In genomic region chr2:208265807-208266640, GRCh38 we compare ENCODE assay signal across 1 cellular context.
TF ChIP-seq lines count a peak whose summit lies in the region.

A gene with protein sequence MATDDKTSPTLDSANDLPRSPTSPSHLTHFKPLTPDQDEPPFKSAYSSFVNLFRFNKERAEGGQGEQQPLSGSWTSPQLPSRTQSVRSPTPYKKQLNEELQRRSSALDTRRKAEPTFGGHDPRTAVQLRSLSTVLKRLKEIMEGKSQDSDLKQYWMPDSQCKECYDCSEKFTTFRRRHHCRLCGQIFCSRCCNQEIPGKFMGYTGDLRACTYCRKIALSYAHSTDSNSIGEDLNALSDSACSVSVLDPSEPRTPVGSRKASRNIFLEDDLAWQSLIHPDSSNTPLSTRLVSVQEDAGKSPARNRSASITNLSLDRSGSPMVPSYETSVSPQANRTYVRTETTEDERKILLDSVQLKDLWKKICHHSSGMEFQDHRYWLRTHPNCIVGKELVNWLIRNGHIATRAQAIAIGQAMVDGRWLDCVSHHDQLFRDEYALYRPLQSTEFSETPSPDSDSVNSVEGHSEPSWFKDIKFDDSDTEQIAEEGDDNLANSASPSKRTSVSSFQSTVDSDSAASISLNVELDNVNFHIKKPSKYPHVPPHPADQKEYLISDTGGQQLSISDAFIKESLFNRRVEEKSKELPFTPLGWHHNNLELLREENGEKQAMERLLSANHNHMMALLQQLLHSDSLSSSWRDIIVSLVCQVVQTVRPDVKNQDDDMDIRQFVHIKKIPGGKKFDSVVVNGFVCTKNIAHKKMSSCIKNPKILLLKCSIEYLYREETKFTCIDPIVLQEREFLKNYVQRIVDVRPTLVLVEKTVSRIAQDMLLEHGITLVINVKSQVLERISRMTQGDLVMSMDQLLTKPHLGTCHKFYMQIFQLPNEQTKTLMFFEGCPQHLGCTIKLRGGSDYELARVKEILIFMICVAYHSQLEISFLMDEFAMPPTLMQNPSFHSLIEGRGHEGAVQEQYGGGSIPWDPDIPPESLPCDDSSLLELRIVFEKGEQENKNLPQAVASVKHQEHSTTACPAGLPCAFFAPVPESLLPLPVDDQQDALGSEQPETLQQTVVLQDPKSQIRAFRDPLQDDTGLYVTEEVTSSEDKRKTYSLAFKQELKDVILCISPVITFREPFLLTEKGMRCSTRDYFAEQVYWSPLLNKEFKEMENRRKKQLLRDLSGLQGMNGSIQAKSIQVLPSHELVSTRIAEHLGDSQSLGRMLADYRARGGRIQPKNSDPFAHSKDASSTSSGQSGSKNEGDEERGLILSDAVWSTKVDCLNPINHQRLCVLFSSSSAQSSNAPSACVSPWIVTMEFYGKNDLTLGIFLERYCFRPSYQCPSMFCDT (N-terminal part only) (plus strand): TSS chr2:208266255. CDS start chr2:208271520, 5,265 bp downstream.

TF ChIP-seq in HepG2, 621 proteins besides CTCF, POLR2A, EP300 and RAD21 (continued from another document and continues in another):
- TF ChIP-seq AFF4 (CRISPR knock-in tag; IDR thresholded peaks at IDR 0.05) (no peak; the same call in 1 of the 2 replicates), ATF7-NPFF (CRISPR knock-in tag; IDR thresholded peaks at IDR 0.05; ENCODE audit: low read depth) (peak; percentile 57; the same call in 1 of the 2 replicates), ZNF607 (CRISPR knock-in tag; IDR thresholded peaks at IDR 0.05; ENCODE audit: borderline replicate concordance) (peak; percentile 84), TOPORS (CRISPR knock-in tag; IDR thresholded peaks at IDR 0.05) (peak; percentile 86; the same call in 1 of the 2 replicates), ZFP90 (CRISPR knock-in tag; IDR thresholded peaks at IDR 0.05; ENCODE audit: borderline replicate concordance) (no peak; the same call in none of the 2 replicates), ZNF770 (CRISPR knock-in tag; IDR thresholded peaks at IDR 0.05) (peak; percentile 89), ZBTB42 (CRISPR knock-in tag; IDR thresholded peaks at IDR 0.05) (0 out of 2 replicates have a peak, but pooled peaks have one; percentile 24), SSRP1 (CRISPR knock-in tag; IDR thresholded peaks at IDR 0.05) (peak; percentile 81; the same call in 1 of the 2 replicates), KDM6A (CRISPR knock-in tag; IDR thresholded peaks at IDR 0.05; ENCODE audit: low read depth) (no peak), ZNF652 (CRISPR knock-in tag; IDR thresholded peaks at IDR 0.05; ENCODE audit: borderline replicate concordance, low read depth) (peak; percentile 73; the same call in 1 of the 2 replicates), ZNF672 (CRISPR knock-in tag; IDR thresholded peaks at IDR 0.05) (peak; percentile 68; the same call in 1 of the 2 replicates), NR2F6 (IDR thresholded peaks at IDR 0.05) (peak; percentile 88), NR2F6 (CRISPR knock-in tag; IDR thresholded peaks at IDR 0.05) (peak; percentile 97), SATB2 (CRISPR knock-in tag; IDR thresholded peaks at IDR 0.05) (peak; percentile 80; the same call in 1 of the 2 replicates), SOX5 (CRISPR knock-in tag; IDR thresholded peaks at IDR 0.05; ENCODE audit: borderline replicate concordance) (peak; percentile 84), ZNF24 (IDR thresholded peaks at IDR 0.05) (no peak), ZBTB39 (CRISPR knock-in tag; IDR thresholded peaks at IDR 0.05) (peak; percentile 85; the same call in 1 of the 2 replicates), ZNF629 (CRISPR knock-in tag; conservative IDR thresholded peaks at IDR 0.05) (no peak), ZFP1 (CRISPR knock-in tag; IDR thresholded peaks at IDR 0.05) (no peak; the same call in none of the 2 replicates)
- TF ChIP-seq, protein P1, sequence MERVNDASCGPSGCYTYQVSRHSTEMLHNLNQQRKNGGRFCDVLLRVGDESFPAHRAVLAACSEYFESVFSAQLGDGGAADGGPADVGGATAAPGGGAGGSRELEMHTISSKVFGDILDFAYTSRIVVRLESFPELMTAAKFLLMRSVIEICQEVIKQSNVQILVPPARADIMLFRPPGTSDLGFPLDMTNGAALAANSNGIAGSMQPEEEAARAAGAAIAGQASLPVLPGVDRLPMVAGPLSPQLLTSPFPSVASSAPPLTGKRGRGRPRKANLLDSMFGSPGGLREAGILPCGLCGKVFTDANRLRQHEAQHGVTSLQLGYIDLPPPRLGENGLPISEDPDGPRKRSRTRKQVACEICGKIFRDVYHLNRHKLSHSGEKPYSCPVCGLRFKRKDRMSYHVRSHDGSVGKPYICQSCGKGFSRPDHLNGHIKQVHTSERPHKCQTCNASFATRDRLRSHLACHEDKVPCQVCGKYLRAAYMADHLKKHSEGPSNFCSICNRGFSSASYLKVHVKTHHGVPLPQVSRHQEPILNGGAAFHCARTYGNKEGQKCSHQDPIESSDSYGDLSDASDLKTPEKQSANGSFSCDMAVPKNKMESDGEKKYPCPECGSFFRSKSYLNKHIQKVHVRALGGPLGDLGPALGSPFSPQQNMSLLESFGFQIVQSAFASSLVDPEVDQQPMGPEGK (CRISPR knock-in tag; IDR thresholded peaks at IDR 0.05), result peak; percentile 98
- TF ChIP-seq, protein P2, sequence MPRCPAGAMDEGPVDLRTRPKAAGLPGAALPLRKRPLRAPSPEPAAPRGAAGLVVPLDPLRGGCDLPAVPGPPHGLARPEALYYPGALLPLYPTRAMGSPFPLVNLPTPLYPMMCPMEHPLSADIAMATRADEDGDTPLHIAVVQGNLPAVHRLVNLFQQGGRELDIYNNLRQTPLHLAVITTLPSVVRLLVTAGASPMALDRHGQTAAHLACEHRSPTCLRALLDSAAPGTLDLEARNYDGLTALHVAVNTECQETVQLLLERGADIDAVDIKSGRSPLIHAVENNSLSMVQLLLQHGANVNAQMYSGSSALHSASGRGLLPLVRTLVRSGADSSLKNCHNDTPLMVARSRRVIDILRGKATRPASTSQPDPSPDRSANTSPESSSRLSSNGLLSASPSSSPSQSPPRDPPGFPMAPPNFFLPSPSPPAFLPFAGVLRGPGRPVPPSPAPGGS (CRISPR knock-in tag; IDR thresholded peaks at IDR 0.05), result peak; percentile 56; the same call in 1 of the 2 replicates
- TF ChIP-seq, protein P3, sequence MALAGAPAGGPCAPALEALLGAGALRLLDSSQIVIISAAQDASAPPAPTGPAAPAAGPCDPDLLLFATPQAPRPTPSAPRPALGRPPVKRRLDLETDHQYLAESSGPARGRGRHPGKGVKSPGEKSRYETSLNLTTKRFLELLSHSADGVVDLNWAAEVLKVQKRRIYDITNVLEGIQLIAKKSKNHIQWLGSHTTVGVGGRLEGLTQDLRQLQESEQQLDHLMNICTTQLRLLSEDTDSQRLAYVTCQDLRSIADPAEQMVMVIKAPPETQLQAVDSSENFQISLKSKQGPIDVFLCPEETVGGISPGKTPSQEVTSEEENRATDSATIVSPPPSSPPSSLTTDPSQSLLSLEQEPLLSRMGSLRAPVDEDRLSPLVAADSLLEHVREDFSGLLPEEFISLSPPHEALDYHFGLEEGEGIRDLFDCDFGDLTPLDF (CRISPR knock-in tag; IDR thresholded peaks at IDR 0.05), result peak; percentile 82
- TF ChIP-seq, protein P4, sequence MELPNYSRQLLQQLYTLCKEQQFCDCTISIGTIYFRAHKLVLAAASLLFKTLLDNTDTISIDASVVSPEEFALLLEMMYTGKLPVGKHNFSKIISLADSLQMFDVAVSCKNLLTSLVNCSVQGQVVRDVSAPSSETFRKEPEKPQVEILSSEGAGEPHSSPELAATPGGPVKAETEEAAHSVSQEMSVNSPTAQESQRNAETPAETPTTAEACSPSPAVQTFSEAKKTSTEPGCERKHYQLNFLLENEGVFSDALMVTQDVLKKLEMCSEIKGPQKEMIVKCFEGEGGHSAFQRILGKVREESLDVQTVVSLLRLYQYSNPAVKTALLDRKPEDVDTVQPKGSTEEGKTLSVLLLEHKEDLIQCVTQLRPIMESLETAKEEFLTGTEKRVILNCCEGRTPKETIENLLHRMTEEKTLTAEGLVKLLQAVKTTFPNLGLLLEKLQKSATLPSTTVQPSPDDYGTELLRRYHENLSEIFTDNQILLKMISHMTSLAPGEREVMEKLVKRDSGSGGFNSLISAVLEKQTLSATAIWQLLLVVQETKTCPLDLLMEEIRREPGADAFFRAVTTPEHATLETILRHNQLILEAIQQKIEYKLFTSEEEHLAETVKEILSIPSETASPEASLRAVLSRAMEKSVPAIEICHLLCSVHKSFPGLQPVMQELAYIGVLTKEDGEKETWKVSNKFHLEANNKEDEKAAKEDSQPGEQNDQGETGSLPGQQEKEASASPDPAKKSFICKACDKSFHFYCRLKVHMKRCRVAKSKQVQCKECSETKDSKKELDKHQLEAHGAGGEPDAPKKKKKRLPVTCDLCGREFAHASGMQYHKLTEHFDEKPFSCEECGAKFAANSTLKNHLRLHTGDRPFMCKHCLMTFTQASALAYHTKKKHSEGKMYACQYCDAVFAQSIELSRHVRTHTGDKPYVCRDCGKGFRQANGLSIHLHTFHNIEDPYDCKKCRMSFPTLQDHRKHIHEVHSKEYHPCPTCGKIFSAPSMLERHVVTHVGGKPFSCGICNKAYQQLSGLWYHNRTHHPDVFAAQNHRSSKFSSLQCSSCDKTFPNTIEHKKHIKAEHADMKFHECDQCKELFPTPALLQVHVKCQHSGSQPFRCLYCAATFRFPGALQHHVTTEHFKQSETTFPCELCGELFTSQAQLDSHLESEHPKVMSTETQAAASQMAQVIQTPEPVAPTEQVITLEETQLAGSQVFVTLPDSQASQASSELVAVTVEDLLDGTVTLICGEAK (IDR thresholded peaks at IDR 0.05), result no peak
- TF ChIP-seq, protein P4 (CRISPR knock-in tag; IDR thresholded peaks at IDR 0.05), result peak; percentile 73; the same call in 1 of the 2 replicates
